25 cellular contexts compared by ENCODE assay signal in genomic region chr4:53714377-53715140, GRCh38.
DNase-seq lines count a peak whose midpoint lies in the region; ATAC-seq and TF ChIP-seq lines count a peak whose summit lies in the region.
"Had no signal": no experiment of that assay in that cellular context is flagged by ENCODE, and none has a peak within 500 bp of the region (broad histone marks: within the 10 kb centered on the region; RNA-seq: fewer than 3 reads in every experiment).

No MANE protein-coding gene starts in this region.

- intact Hi-C loops in natural killer cell (cut with micrococcal nuclease), result no loop called here

- no peak overlapping the region for H3K27ac Mint-ChIP-seq in natural killer cell
- H3K27ac Mint-ChIP-seq: activated naive CD4-positive, alpha-beta T cell treated with anti-CD3 and anti-CD28 coated beads for 36 hours; CD4-positive, alpha-beta memory T cell; dendritic cell treated with granulocyte-macrophage colony-stimulating factor and Interleukin-4, amounts not matched to agents 40 ng/mL and 50 ng/mL, for 4 days; stimulated activated naive CD8-positive, alpha-beta T cell treated with anti-CD3 and anti-CD28 coated beads, Interleukin-15, Interleukin-2, amounts not matched to agents 100 ng/mL and 50 ng/mL, for 24 hours had no signal

- H3K27me3 ChIP-seq in ACC112 (ENCODE audit: insufficient read depth, low read length), result no peaks in the 10 kb centered on the region
- H3K27me3 ChIP-seq: upper lobe of right lung had no signal

- H3K27ac ChIP-seq in ACC112 (ENCODE audit: low read depth, low read length), result peak overlapping the region; percentile 66
- H3K27ac ChIP-seq: epithelial cell of prostate, PC-9, upper lobe of right lung had no signal

- no peaks in the 10 kb centered on the region for H3K9me3 Mint-ChIP-seq in natural killer cell
- H3K9me3 Mint-ChIP-seq: activated naive CD4-positive, alpha-beta T cell treated with anti-CD3 and anti-CD28 coated beads for 36 hours; CD4-positive, alpha-beta memory T cell; dendritic cell treated with granulocyte-macrophage colony-stimulating factor and Interleukin-4, amounts not matched to agents 40 ng/mL and 50 ng/mL, for 4 days; stimulated activated naive CD8-positive, alpha-beta T cell treated with anti-CD3 and anti-CD28 coated beads, Interleukin-15, Interleukin-2, amounts not matched to agents 100 ng/mL and 50 ng/mL, for 24 hours had no signal

- peak overlapping the region; percentile 69 for H3K4me3 ChIP-seq in ACC112 (ENCODE audit: low read depth, low read length)
- no peak overlapping the region for H3K4me3 ChIP-seq in HFF-Myc (replicated peaks; ENCODE audit: low read depth, low read length)
- H3K4me3 ChIP-seq: PC-9, upper lobe of right lung had no signal

- no peaks in the 10 kb centered on the region for H3K4me1 Mint-ChIP-seq in natural killer cell
- H3K4me1 Mint-ChIP-seq: CD4-positive, alpha-beta memory T cell had no signal

- no peaks in the 10 kb centered on the region for H3K36me3 ChIP-seq in ACC112 (ENCODE audit: insufficient read depth, low read length)
- H3K36me3 ChIP-seq: upper lobe of right lung had no signal

- no peak overlapping the region for H3K4me3 Mint-ChIP-seq in natural killer cell
- H3K4me3 Mint-ChIP-seq: activated naive CD4-positive, alpha-beta T cell treated with anti-CD3 and anti-CD28 coated beads for 36 hours; CD4-positive, alpha-beta memory T cell; dendritic cell treated with granulocyte-macrophage colony-stimulating factor and Interleukin-4, amounts not matched to agents 40 ng/mL and 50 ng/mL, for 4 days; stimulated activated naive CD8-positive, alpha-beta T cell treated with anti-CD3 and anti-CD28 coated beads, Interleukin-15, Interleukin-2, amounts not matched to agents 100 ng/mL and 50 ng/mL, for 24 hours had no signal

- ATAC-seq in GM18511 (IDR thresholded peaks at IDR 0.05; ENCODE audit: unreplicated experiment) (no peak), natural killer cell (no peak)
- ATAC-seq: HepG2, upper lobe of right lung had no signal

- no peaks in the 10 kb centered on the region for H3K79me2 ChIP-seq in ACC112 (ENCODE audit: control insufficient read depth, insufficient read depth, low read length, unreplicated experiment)

- H3K27me3 Mint-ChIP-seq in natural killer cell (ENCODE audit: low read depth in 2 of 2), result peaks cover 0 to 9% of the 10 kb centered on the region in 2 donors
- H3K27me3 Mint-ChIP-seq: dendritic cell treated with granulocyte-macrophage colony-stimulating factor and Interleukin-4, amounts not matched to agents 40 ng/mL and 50 ng/mL, for 4 days had no signal

- H3K4me1 ChIP-seq in ACC112 (ENCODE audit: control insufficient read depth, insufficient read depth, low read length, unreplicated experiment), result peaks cover 64% of the 10 kb centered on the region
- H3K4me1 ChIP-seq: upper lobe of right lung had no signal

- peak overlapping the region; percentile 35 for H2AFZ ChIP-seq in ACC112 (ENCODE audit: low read length, unreplicated experiment)
- H2AFZ ChIP-seq: PC-9 had no signal

- TF ChIP-seq CTCF in HFF-Myc (IDR thresholded peaks at IDR 0.05; ENCODE audit: low read depth, low read length, missing control alignments), result no peak
- no peak for TF ChIP-seq CTCF in natural killer cell (IDR thresholded peaks at IDR 0.05)

- DNase-seq in HFF-Myc (ENCODE audit: extremely low read depth, low read depth) (peak; percentile 57), amniotic stem cell (lab: John Stamatoyannopoulos, UW) (peak; percentile 51), hepatic stellate cell (ENCODE audit: low spot score) (peak; percentile 14), natural killer cell (no peak), cerebellar nuclear complex (lab: John Stamatoyannopoulos, UW) (no peak)
- no peak for DNase-seq in effector CD8-positive, alpha-beta T cell (lab: John Stamatoyannopoulos, UW)
- DNase-seq: 8988T; activated CD4-positive, alpha-beta T cell treated with anti-CD3 and anti-CD28 coated beads for 48 hours; activated CD8-positive, alpha-beta memory T cell treated with anti-CD3 and anti-CD28 coated beads, Interleukin-2, amount 50 U/mL, for 4 hours; activated naive CD4-positive, alpha-beta T cell treated with anti-CD3 and anti-CD28 coated beads for 36 hours; CD4-positive, alpha-beta memory T cell; DMS53; hippocampal formation; kidney glomerular epithelial cell; mesendoderm; NCI-H2081; PC-9; retina; upper lobe of right lung had no signal

- H3K36me3 Mint-ChIP-seq in natural killer cell, result no peaks in the 10 kb centered on the region
- H3K36me3 Mint-ChIP-seq: CD4-positive, alpha-beta memory T cell had no signal

Comparison
In these comparisons a context has a peak if more than half of its experiments do, and no peak if none do; other contexts are left out.
1. DNase-seq: peak in HFF-Myc (single experiment), amniotic stem cell (single experiment) and hepatic stellate cell (single experiment); none in effector CD8-positive, alpha-beta T cell (single experiment), natural killer cell (single experiment) and cerebellar nuclear complex (0 of 2).